Comparison of ENCODE assay signal across 12 cellular contexts in genomic region chr22:46088541-46089311, GRCh38.
DNase-seq lines count a peak whose midpoint lies in the region; ATAC-seq, FAIRE-seq and TF ChIP-seq lines count a peak whose summit lies in the region.
"Had no signal": no experiment of that assay in that cellular context is flagged by ENCODE, and none has a peak within 500 bp of the region (broad histone marks: within the 10 kb centered on the region; RNA-seq: fewer than 3 reads in every experiment).

No MANE protein-coding gene starts in this region.

- H3K9ac ChIP-seq in BLaER1 (no peak overlapping the region), astrocyte (ENCODE audit: low read length) (peak overlapping the region; percentile 96)

- no peak overlapping the region for H2AFZ ChIP-seq in astrocyte (ENCODE audit: low read depth, low read length)

- ATAC-seq in GM18502 (IDR thresholded peaks at IDR 0.05; ENCODE audit: poor library complexity, unreplicated experiment), result no peak
- ATAC-seq: stimulated activated memory B cell treated with anti-CD40 and anti-IgM and Interleukin-4, amounts not matched to agents 10 μg/mL and 1 μg/mL and 100 μg/mL, for 72 hours had no signal

- no peak for TF ChIP-seq CTCF in astrocyte (IDR thresholded peaks at IDR 0.05; ENCODE audit: insufficient read depth, low read depth, low read length)

- peaks cover 5% of the 10 kb centered on the region for H3K4me1 Mint-ChIP-seq in astrocyte (ENCODE audit: low read depth, unreplicated experiment)

- H3K4me2 ChIP-seq in BLaER1 (peak overlapping the region; percentile 66), astrocyte (ENCODE audit: low read length) (peak overlapping the region; percentile 94)

- H3K27me3 ChIP-seq in BLaER1, result no peaks in the 10 kb centered on the region
- no peaks in the 10 kb centered on the region for H3K27me3 ChIP-seq in astrocyte (ENCODE audit: insufficient read depth, low read length)

- H3K4me1 ChIP-seq in BLaER1 (peaks cover 46% of the 10 kb centered on the region), astrocyte (ENCODE audit: insufficient read depth, low read length) (peaks cover 82% of the 10 kb centered on the region)

- H3K9me3 ChIP-seq in BLaER1, result no peaks in the 10 kb centered on the region
- no peaks in the 10 kb centered on the region for H3K9me3 ChIP-seq in astrocyte (ENCODE audit: insufficient read depth, low read depth, low read length)

- no peak overlapping the region for H3K4me3 ChIP-seq in BLaER1
- H3K4me3 ChIP-seq in astrocyte (ENCODE audit: insufficient read depth, low read depth, low read length), result peak overlapping the region; percentile 26

- intact Hi-C loops in cardiac septum (cut with DNase I), result loop anchor here (2.0 to 5.0 kb wide), 3 partner anchors 16 to 81 kb away; no protein-coding TSS in a partner anchor

- H3K79me2 ChIP-seq in astrocyte (ENCODE audit: insufficient read depth, low read length), result peaks cover 100% of the 10 kb centered on the region

- no peaks in the 10 kb centered on the region for H3K36me3 Mint-ChIP-seq in astrocyte (ENCODE audit: low read depth, unreplicated experiment)
- H3K36me3 Mint-ChIP-seq: stimulated activated memory B cell treated with anti-CD40 and anti-IgM and Interleukin-4, amounts not matched to agents 10 μg/mL and 1 μg/mL and 100 μg/mL, for 72 hours had no signal

- H4K20me1 ChIP-seq in BLaER1 (peaks cover 100% of the 10 kb centered on the region), astrocyte (ENCODE audit: insufficient read depth, low read length) (peaks cover 100% of the 10 kb centered on the region)

- H3K27me3 Mint-ChIP-seq in astrocyte (ENCODE audit: low read depth, unreplicated experiment), result peaks cover 36% of the 10 kb centered on the region
- H3K27me3 Mint-ChIP-seq: dendritic cell treated with granulocyte-macrophage colony-stimulating factor and Interleukin-4, amounts not matched to agents 40 ng/mL and 50 ng/mL, for 4 days; stimulated activated memory B cell treated with anti-CD40 and anti-IgM and Interleukin-4, amounts not matched to agents 10 μg/mL and 1 μg/mL and 100 μg/mL, for 72 hours had no signal

- DNase-seq in astrocyte (ENCODE audit: low read depth), result peak; percentile 76
- peak; percentile 79 for DNase-seq in cardiac septum (ENCODE audit: low spot score)
- peak; percentile 55 for DNase-seq in pulmonary artery endothelial cell (ENCODE audit: low read depth, low spot score)
- DNase-seq in DMS79 treated with DMSO at 0.1 percent for 48 hours (lab: John Stamatoyannopoulos, UW), result no peak
- DNase-seq in activated effector memory CD4-positive, alpha-beta T cell treated with Interleukin-2 at 50 U/mL for 16 hours, result no peak
- DNase-seq in NCI-H2196 treated with DMSO at 0.1 percent for 48 hours (lab: John Stamatoyannopoulos, UW; ENCODE audit: unreplicated experiment), result no peak
- DNase-seq: activated CD4-positive, CD25-positive, alpha-beta regulatory T cell had no signal

- no peaks in the 10 kb centered on the region for H3K9me3 Mint-ChIP-seq in astrocyte (ENCODE audit: unreplicated experiment)
- H3K9me3 Mint-ChIP-seq: dendritic cell treated with granulocyte-macrophage colony-stimulating factor and Interleukin-4, amounts not matched to agents 40 ng/mL and 50 ng/mL, for 4 days; neural crest cell; stimulated activated memory B cell treated with anti-CD40 and anti-IgM and Interleukin-4, amounts not matched to agents 10 μg/mL and 1 μg/mL and 100 μg/mL, for 72 hours had no signal

- no peak overlapping the region for H3K27ac Mint-ChIP-seq in astrocyte (ENCODE audit: unreplicated experiment)
- H3K27ac Mint-ChIP-seq: dendritic cell treated with granulocyte-macrophage colony-stimulating factor and Interleukin-4, amounts not matched to agents 40 ng/mL and 50 ng/mL, for 4 days; stimulated activated memory B cell treated with anti-CD40 and anti-IgM and Interleukin-4, amounts not matched to agents 10 μg/mL and 1 μg/mL and 100 μg/mL, for 72 hours had no signal

- H3K4me3 Mint-ChIP-seq in astrocyte (ENCODE audit: unreplicated experiment), result no peak overlapping the region
- H3K4me3 Mint-ChIP-seq: dendritic cell treated with granulocyte-macrophage colony-stimulating factor and Interleukin-4, amounts not matched to agents 40 ng/mL and 50 ng/mL, for 4 days; neural crest cell; stimulated activated memory B cell treated with anti-CD40 and anti-IgM and Interleukin-4, amounts not matched to agents 10 μg/mL and 1 μg/mL and 100 μg/mL, for 72 hours had no signal

- peaks cover 79% of the 10 kb centered on the region for H3K36me3 ChIP-seq in BLaER1
- peaks cover 36% of the 10 kb centered on the region for H3K36me3 ChIP-seq in astrocyte (ENCODE audit: insufficient read depth, low read length)

- FAIRE-seq in astrocyte (lab: Jason Lieb, UNC), result no peak

- peak overlapping the region; percentile 26; the same call in 1 of the 2 replicates for H3K27ac ChIP-seq in BLaER1
- H3K27ac ChIP-seq in astrocyte (ENCODE audit: low read depth, low read length), result peak overlapping the region; percentile 91

Comparison
In these comparisons a context has a peak if more than half of its experiments do, and no peak if none do; other contexts are left out.
1. DNase-seq: peak in astrocyte (single experiment), cardiac septum (single experiment) and pulmonary artery endothelial cell (single experiment); none in DMS79 treated with DMSO at 0.1 percent for 48 hours (single experiment), activated effector memory CD4-positive, alpha-beta T cell treated with Interleukin-2 at 50 U/mL for 16 hours (single experiment) and NCI-H2196 treated with DMSO at 0.1 percent for 48 hours (single experiment).